Comparison of ENCODE assay signal across 9 cellular contexts in genomic region chr1:43704838-43705237, GRCh38. TPM values are rescaled to one million over a fixed set of nuclear protein-coding genes. Genes with fewer than 3 reads are reported as not detected.
DNase-seq lines count a peak whose midpoint lies in the region; ATAC-seq and TF ChIP-seq lines count a peak whose summit lies in the region.
"Had no signal": no experiment of that assay in that cellular context is flagged by ENCODE, and none has a peak within 500 bp of the region (broad histone marks: within the 10 kb centered on the region; RNA-seq: fewer than 3 reads in every experiment).

No MANE protein-coding gene starts in this region.

- H3K4me1 Mint-ChIP-seq in activated CD4-positive, alpha-beta T cell treated with anti-CD3 and anti-CD28 coated beads for 36 hours = peaks cover 25% of the 10 kb centered on the region
- peaks cover 13 to 19% (median 15%) of the 10 kb centered on the region in 3 donors for H3K4me1 Mint-ChIP-seq in IgD-negative memory B cell
- peaks cover 28% of the 10 kb centered on the region for H3K4me1 Mint-ChIP-seq in neural crest cell

- peak; percentile 12 for DNase-seq in activated CD4-positive, alpha-beta T cell treated with anti-CD3 and anti-CD28 coated beads for 36 hours
- no peak for DNase-seq in activated CD4-positive, alpha-beta T cell treated with anti-CD3 and anti-CD28 coated beads for 4 hours
- DNase-seq in astrocyte of the hippocampus (ENCODE audit: low read depth, low spot score) = peak; percentile 60
- DNase-seq in neural crest cell (ENCODE audit: low read depth, low spot score) = no peak
- no peak for DNase-seq in 8988T
- DNase-seq in AML-193 (lab: John Stamatoyannopoulos, UW) = no peak
- no peak for DNase-seq in NCI-H774 (lab: John Stamatoyannopoulos, UW)
- DNase-seq: activated naive CD4-positive, alpha-beta T cell treated with anti-CD3 and anti-CD28 coated beads for 36 hours had no signal

- no peak for ATAC-seq in activated CD4-positive, alpha-beta T cell treated with anti-CD3 and anti-CD28 coated beads for 36 hours

- peaks cover 29% of the 10 kb centered on the region for H3K36me3 Mint-ChIP-seq in activated CD4-positive, alpha-beta T cell treated with anti-CD3 and anti-CD28 coated beads for 36 hours (ENCODE audit: low read depth)
- H3K36me3 Mint-ChIP-seq in IgD-negative memory B cell = no peaks in the 10 kb centered on the region
- H3K36me3 Mint-ChIP-seq in neural crest cell (ENCODE audit: low read depth) = peaks cover 17% of the 10 kb centered on the region

- no peaks in the 10 kb centered on the region for H3K9me3 Mint-ChIP-seq in activated CD4-positive, alpha-beta T cell treated with anti-CD3 and anti-CD28 coated beads for 36 hours (ENCODE audit: low read depth)
- no peaks in the 10 kb centered on the region for H3K9me3 Mint-ChIP-seq in IgD-negative memory B cell
- H3K9me3 Mint-ChIP-seq in neural crest cell = no peaks in the 10 kb centered on the region
- H3K9me3 Mint-ChIP-seq: activated naive CD4-positive, alpha-beta T cell treated with anti-CD3 and anti-CD28 coated beads for 36 hours had no signal

- no peak overlapping the region for H3K4me3 Mint-ChIP-seq in activated CD4-positive, alpha-beta T cell treated with anti-CD3 and anti-CD28 coated beads for 36 hours
- H3K4me3 Mint-ChIP-seq in IgD-negative memory B cell = peak overlapping the region in 1 of 4 donors; percentile 24
- peak overlapping the region; percentile 91 for H3K4me3 Mint-ChIP-seq in neural crest cell

- intact Hi-C loops in activated CD4-positive, alpha-beta T cell treated with anti-CD3 and anti-CD28 coated beads for 36 hours (cut with DNase I, micrococcal nuclease) = loop anchor here (5.0 kb wide), 8 partner anchors 227 to 1243 kb away; partner anchors contain the start of genes ARTN (in 1 of the 2), CCDC24 (in 1 of the 2), CCDC30 (in 1 of the 2) and DMAP1 (in 1 of the 2)

- POLR2A ChIA-PET in activated CD4-positive, alpha-beta T cell treated with anti-CD3 and anti-CD28 coated beads for 36 hours (lab: Charles Lee) = interaction anchor here (0.5 kb wide), 1 partner anchor 28 kb away, joined by 3 read pairs; no protein-coding TSS in a partner anchor

- no peak for TF ChIP-seq CTCF in neural crest cell (conservative IDR thresholded peaks at IDR 0.05)

- CTCF ChIA-PET in activated CD4-positive, alpha-beta T cell treated with anti-CD3 and anti-CD28 coated beads for 36 hours (lab: Charles Lee) = interaction anchor here (0.7 to 1.3 kb wide), 3 partner anchors 8 to 250 kb away, joined by 3 to 4 read pairs (median 4); no protein-coding TSS in a partner anchor

- no peaks in the 10 kb centered on the region for H3K27me3 Mint-ChIP-seq in activated CD4-positive, alpha-beta T cell treated with anti-CD3 and anti-CD28 coated beads for 36 hours
- H3K27me3 Mint-ChIP-seq in IgD-negative memory B cell (no peaks in the 10 kb centered on the region), neural crest cell (ENCODE audit: low read depth) (no peaks in the 10 kb centered on the region)

- H3K27ac Mint-ChIP-seq in activated CD4-positive, alpha-beta T cell treated with anti-CD3 and anti-CD28 coated beads for 36 hours = no peak overlapping the region
- peak overlapping the region in 2 of 3 donors; percentile 25 to 46 for H3K27ac Mint-ChIP-seq in IgD-negative memory B cell
- no peak overlapping the region for H3K27ac Mint-ChIP-seq in neural crest cell (ENCODE audit: unreplicated experiment)
- H3K27ac Mint-ChIP-seq: activated naive CD4-positive, alpha-beta T cell treated with anti-CD3 and anti-CD28 coated beads for 36 hours had no signal

RNA-seq across cellular contexts. Expression of gene ST3GAL3, which starts 2.5 kb away (rescaled TPM):
- 10 to 100 TPM; 15.8 to 20.9 TPM for total RNA-seq in activated CD4-positive, alpha-beta T cell treated with anti-CD3 and anti-CD28 coated beads for 36 hours
- polyA plus RNA-seq in IgD-negative memory B cell = 14.3 TPM
- total RNA-seq in neural crest cell = 34.8 and 37.4 TPM in 2 replicates

RNA-seq across cellular contexts. Expression of gene KDM4A, which starts 54.9 kb away (rescaled TPM):
- 10 to 100 TPM; 34.0 to 35.8 TPM for total RNA-seq in activated CD4-positive, alpha-beta T cell treated with anti-CD3 and anti-CD28 coated beads for 36 hours
- polyA plus RNA-seq in IgD-negative memory B cell = 9.8 TPM
- total RNA-seq in neural crest cell = 69.4 and 70.4 TPM in 2 replicates

Comparison
In these comparisons a context has a peak if more than half of its experiments do, and no peak if none do; other contexts are left out.
1. DNase-seq: peak in activated CD4-positive, alpha-beta T cell treated with anti-CD3 and anti-CD28 coated beads for 36 hours (single experiment) and astrocyte of the hippocampus (single experiment); none in activated CD4-positive, alpha-beta T cell treated with anti-CD3 and anti-CD28 coated beads for 4 hours (0 of 2), neural crest cell (single experiment), 8988T (single experiment), AML-193 (0 of 2) and NCI-H774 (single experiment).
2. H3K27ac Mint-ChIP-seq: peak in IgD-negative memory B cell (2 of 3); none in activated CD4-positive, alpha-beta T cell treated with anti-CD3 and anti-CD28 coated beads for 36 hours (single experiment) and neural crest cell (single experiment).